ENCODE assay signal across 8 cellular contexts in the genomic region with DNA sequence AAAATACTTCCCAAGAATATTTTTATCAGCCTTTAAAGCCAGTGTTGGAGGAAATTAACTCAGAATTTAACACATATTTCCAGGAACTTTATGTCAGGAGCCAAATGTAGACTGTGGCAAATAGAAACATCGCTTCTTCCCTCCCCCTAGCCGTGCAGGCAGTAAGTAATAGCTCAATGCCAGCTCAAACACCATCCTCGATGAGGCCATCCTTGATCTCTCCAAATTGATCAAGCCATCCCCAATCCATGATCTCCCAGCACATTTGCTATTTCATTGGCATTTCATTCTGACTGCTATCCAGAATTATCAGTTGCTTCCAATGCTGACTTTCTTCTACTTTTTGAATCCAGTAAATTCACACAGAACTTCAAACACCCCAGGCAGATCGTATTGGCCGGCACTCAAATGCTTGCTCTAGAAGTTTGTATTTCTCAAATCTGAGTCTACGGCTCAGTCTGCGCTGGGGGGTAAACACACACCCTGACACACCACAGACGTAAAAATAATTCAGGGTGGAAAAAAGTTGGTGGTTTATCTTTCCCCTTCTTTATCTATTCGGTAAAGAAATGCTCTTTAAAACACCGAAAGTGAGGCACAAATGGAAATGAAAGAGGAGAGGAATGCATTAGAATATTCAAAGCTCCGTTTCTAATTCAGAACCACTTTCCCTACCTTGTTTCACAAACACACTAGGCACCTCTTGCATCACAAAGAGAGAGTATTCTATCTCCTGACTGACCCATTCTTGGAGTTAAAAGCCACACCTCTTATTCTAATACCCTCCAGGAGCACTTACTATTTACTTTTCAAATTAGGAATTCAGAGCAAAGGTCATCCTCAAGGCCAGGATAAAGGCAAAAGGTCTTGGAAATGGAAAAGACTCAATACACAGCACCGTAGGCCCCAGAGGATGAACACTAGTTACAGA. TPM values are rescaled to one million over a fixed set of nuclear protein-coding genes. Genes with fewer than 3 reads are reported as not detected.
A peak's percentile ranks its signal among the peaks of the same experiment; 100 is the strongest.
DNase-seq lines count a peak whose midpoint lies in the region; ATAC-seq and FAIRE-seq lines count a peak whose summit lies in the region.

No MANE protein-coding gene starts in this region.

- FAIRE-seq in urothelium cell line (lab: Jason Lieb, UNC), result no peak

- H3K4me3 ChIP-seq in adipocyte (ENCODE audit: low read length), result peak overlapping the region; percentile 96
- H3K4me3 ChIP-seq in iPS-20b (ENCODE audit: low read length), result peak overlapping the region; percentile 69

- H3K36me3 ChIP-seq in adipocyte (ENCODE audit: control insufficient read depth, insufficient read depth, low read length, severe bottlenecking), result no peaks in the 10 kb centered on the region
- H3K36me3 ChIP-seq in iPS-20b (ENCODE audit: insufficient read depth, low read depth, low read length), result peaks cover 5% of the 10 kb centered on the region; the same call in 1 of the 2 replicates

- H3K27ac Mint-ChIP-seq in stimulated activated naive CD8-positive, alpha-beta T cell treated with anti-CD3 and anti-CD28 coated beads, Interleukin-15, Interleukin-2, amounts not matched to agents 100 ng/mL and 50 ng/mL, for 24 hours, result peak overlapping the region; percentile 98

- peak; percentile 30 for ATAC-seq in GM21529 (IDR thresholded peaks at IDR 0.05; ENCODE audit: unreplicated experiment)

- no peaks in the 10 kb centered on the region for H3K27me3 Mint-ChIP-seq in stimulated activated naive CD8-positive, alpha-beta T cell treated with anti-CD3 and anti-CD28 coated beads, Interleukin-15, Interleukin-2, amounts not matched to agents 100 ng/mL and 50 ng/mL, for 24 hours

- no peaks in the 10 kb centered on the region for H3K27me3 ChIP-seq in adipocyte (replicated peaks; ENCODE audit: control insufficient read depth, insufficient read depth, low read length)
- H3K27me3 ChIP-seq in iPS-20b (ENCODE audit: insufficient read depth, low read length), result peaks cover 35% of the 10 kb centered on the region

- H3K4me3 Mint-ChIP-seq in stimulated activated naive CD8-positive, alpha-beta T cell treated with anti-CD3 and anti-CD28 coated beads, Interleukin-15, Interleukin-2, amounts not matched to agents 100 ng/mL and 50 ng/mL, for 24 hours, result peak overlapping the region; percentile 97

- H3K27ac ChIP-seq in iPS-20b (ENCODE audit: low read length), result peak overlapping the region; percentile 39

- H3K9me3 Mint-ChIP-seq in stimulated activated naive CD8-positive, alpha-beta T cell treated with anti-CD3 and anti-CD28 coated beads, Interleukin-15, Interleukin-2, amounts not matched to agents 100 ng/mL and 50 ng/mL, for 24 hours, result no peaks in the 10 kb centered on the region

- DNase-seq in GM03348 (ENCODE audit: low spot score), result peak; percentile 26
- DNase-seq in LHCN-M2 (ENCODE audit: low read depth), result peak; percentile 3
- DNase-seq in adipocyte (ENCODE audit: low read depth), result peak; percentile 55
- no peak for DNase-seq in RPMI8226
- no peak for DNase-seq in urothelium cell line (ENCODE audit: low spot score)

- H3K9ac ChIP-seq in adipocyte (ENCODE audit: low read length), result peak overlapping the region; percentile 89
- H3K9ac ChIP-seq in iPS-20b (ENCODE audit: low read depth, low read length), result peak overlapping the region; percentile 84

- peaks cover 11% of the 10 kb centered on the region for H3K4me1 ChIP-seq in adipocyte (ENCODE audit: control insufficient read depth, insufficient read depth, low read length)
- H3K4me1 ChIP-seq in iPS-20b (ENCODE audit: insufficient read depth, low read length), result peaks cover 19% of the 10 kb centered on the region; the same call in 1 of the 2 replicates

- peaks cover 43% of the 10 kb centered on the region for H3K4me1 Mint-ChIP-seq in stimulated activated naive CD8-positive, alpha-beta T cell treated with anti-CD3 and anti-CD28 coated beads, Interleukin-15, Interleukin-2, amounts not matched to agents 100 ng/mL and 50 ng/mL, for 24 hours (ENCODE audit: low read depth)

- H3K9me3 ChIP-seq in adipocyte (ENCODE audit: control insufficient read depth, low read length) (no peaks in the 10 kb centered on the region), iPS-20b (ENCODE audit: insufficient read depth, low read depth, low read length) (no peaks in the 10 kb centered on the region)

- peaks cover 16% of the 10 kb centered on the region for H3K36me3 Mint-ChIP-seq in stimulated activated naive CD8-positive, alpha-beta T cell treated with anti-CD3 and anti-CD28 coated beads, Interleukin-15, Interleukin-2, amounts not matched to agents 100 ng/mL and 50 ng/mL, for 24 hours (ENCODE audit: low read depth)

RNA-seq across cellular contexts. Expression of gene OBI1, which starts 1.0 kb away (rescaled TPM):
- total RNA-seq in LHCN-M2 (2014; rRNA removed), result 23.6 and 24.2 TPM in 2 replicates
- 5.2 TPM for polyA plus RNA-seq in LHCN-M2 (2012)

RNA-seq across cellular contexts. Expression of gene POU4F1, which starts 54.6 kb away (rescaled TPM):
- 0.29 and 0.32 TPM in 2 replicates for total RNA-seq in LHCN-M2 (2014; rRNA removed)
- 0.28 TPM for polyA plus RNA-seq in LHCN-M2 (2012)

Comparison
In these comparisons a context has a peak if more than half of its experiments do, and no peak if none do; other contexts are left out.
1. DNase-seq: peak in GM03348 (single experiment), LHCN-M2 (single experiment) and adipocyte (single experiment); none in RPMI8226 (single experiment) and urothelium cell line (single experiment).